In genomic region chr5:68845121-68845520, GRCh38 we compare ENCODE assay signal across 15 cellular contexts.
"Had no signal": no experiment of that assay in that cellular context is flagged by ENCODE, and none has a peak within 500 bp of the region (broad histone marks: within the 10 kb centered on the region; RNA-seq: fewer than 3 reads in every experiment).

No MANE protein-coding gene starts in this region.

- H3K4me3 ChIP-seq: gastroesophageal sphincter, left ventricle myocardium inferior, sigmoid colon, upper lobe of left lung had no signal

- H3K4me1 ChIP-seq: gastroesophageal sphincter, upper lobe of left lung had no signal

- H3K9me3 ChIP-seq: gastroesophageal sphincter, left ventricle myocardium inferior, sigmoid colon, upper lobe of left lung had no signal

- H3K36me3 ChIP-seq: gastroesophageal sphincter, left ventricle myocardium inferior, sigmoid colon, upper lobe of left lung had no signal

- H3K27ac ChIP-seq: gastroesophageal sphincter, left ventricle myocardium inferior, upper lobe of left lung had no signal

- ATAC-seq: gastroesophageal sphincter had no signal

- H3K27me3 ChIP-seq: gastroesophageal sphincter, sigmoid colon, upper lobe of left lung had no signal

- DNase-seq: activated CD4-positive, alpha-beta T cell treated with anti-CD3 and anti-CD28 coated beads, Interleukin-2, amount 50 U/mL, for 48 hours; activated CD4-positive, CD25-positive, alpha-beta regulatory T cell treated with anti-CD3 and anti-CD28 coated beads, Interleukin-2, amount 50 U/mL, for 72 hours; activated gamma-delta T cell treated with Interleukin-2 at 50 U/mL for 16 hours; activated naive CD8-positive, alpha-beta T cell treated with anti-CD3 and anti-CD28 coated beads for 36 hours; activated T-cell treated with anti-CD3 and anti-CD28 coated beads, Interleukin-2, amount 50 U/mL, for 48 hours; aorta; dermis blood vessel endothelial cell; erythroblast; kidney; left ventricle myocardium inferior; mesendoderm; sigmoid colon; stimulated activated CD4-positive, alpha-beta T cell treated with anti-CD3 and anti-CD28 coated beads, Interleukin-4, amount 100 ng/mL, for 24 hours; upper lobe of left lung had no signal
